ENCODE assay signal across 1 cellular context in the genomic region with DNA sequence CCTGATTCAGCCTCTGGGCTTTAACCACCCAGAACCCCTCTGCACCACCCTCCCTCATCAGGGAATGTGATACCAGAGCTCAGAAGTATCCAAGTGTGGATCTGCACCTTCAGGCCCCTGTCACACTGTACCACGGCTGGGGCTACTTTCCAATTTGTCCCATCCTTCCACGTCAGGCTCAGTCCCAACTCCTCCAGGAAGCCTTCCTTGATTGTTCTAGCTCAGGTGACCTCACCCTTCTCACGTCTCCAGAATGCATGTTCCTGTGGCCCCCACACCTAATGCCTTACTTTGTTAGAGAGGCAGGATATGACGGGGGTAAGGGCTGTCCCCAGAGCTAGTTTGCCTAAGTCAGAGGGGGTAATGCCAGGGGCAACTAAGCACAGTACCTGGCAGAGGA.
TF ChIP-seq lines count a peak whose summit lies in the region.

No MANE protein-coding gene starts in this region.

TF ChIP-seq in K562, 482 proteins besides CTCF, POLR2A, EP300 and RAD21 (continued from another document):
- TF ChIP-seq, protein P1, sequence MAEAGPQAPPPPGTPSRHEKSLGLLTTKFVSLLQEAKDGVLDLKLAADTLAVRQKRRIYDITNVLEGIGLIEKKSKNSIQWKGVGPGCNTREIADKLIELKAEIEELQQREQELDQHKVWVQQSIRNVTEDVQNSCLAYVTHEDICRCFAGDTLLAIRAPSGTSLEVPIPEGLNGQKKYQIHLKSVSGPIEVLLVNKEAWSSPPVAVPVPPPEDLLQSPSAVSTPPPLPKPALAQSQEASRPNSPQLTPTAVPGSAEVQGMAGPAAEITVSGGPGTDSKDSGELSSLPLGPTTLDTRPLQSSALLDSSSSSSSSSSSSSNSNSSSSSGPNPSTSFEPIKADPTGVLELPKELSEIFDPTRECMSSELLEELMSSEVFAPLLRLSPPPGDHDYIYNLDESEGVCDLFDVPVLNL (CRISPR knock-in tag; IDR thresholded peaks at IDR 0.05; ENCODE audit: low read depth) = no peak
- TF ChIP-seq, protein P2, sequence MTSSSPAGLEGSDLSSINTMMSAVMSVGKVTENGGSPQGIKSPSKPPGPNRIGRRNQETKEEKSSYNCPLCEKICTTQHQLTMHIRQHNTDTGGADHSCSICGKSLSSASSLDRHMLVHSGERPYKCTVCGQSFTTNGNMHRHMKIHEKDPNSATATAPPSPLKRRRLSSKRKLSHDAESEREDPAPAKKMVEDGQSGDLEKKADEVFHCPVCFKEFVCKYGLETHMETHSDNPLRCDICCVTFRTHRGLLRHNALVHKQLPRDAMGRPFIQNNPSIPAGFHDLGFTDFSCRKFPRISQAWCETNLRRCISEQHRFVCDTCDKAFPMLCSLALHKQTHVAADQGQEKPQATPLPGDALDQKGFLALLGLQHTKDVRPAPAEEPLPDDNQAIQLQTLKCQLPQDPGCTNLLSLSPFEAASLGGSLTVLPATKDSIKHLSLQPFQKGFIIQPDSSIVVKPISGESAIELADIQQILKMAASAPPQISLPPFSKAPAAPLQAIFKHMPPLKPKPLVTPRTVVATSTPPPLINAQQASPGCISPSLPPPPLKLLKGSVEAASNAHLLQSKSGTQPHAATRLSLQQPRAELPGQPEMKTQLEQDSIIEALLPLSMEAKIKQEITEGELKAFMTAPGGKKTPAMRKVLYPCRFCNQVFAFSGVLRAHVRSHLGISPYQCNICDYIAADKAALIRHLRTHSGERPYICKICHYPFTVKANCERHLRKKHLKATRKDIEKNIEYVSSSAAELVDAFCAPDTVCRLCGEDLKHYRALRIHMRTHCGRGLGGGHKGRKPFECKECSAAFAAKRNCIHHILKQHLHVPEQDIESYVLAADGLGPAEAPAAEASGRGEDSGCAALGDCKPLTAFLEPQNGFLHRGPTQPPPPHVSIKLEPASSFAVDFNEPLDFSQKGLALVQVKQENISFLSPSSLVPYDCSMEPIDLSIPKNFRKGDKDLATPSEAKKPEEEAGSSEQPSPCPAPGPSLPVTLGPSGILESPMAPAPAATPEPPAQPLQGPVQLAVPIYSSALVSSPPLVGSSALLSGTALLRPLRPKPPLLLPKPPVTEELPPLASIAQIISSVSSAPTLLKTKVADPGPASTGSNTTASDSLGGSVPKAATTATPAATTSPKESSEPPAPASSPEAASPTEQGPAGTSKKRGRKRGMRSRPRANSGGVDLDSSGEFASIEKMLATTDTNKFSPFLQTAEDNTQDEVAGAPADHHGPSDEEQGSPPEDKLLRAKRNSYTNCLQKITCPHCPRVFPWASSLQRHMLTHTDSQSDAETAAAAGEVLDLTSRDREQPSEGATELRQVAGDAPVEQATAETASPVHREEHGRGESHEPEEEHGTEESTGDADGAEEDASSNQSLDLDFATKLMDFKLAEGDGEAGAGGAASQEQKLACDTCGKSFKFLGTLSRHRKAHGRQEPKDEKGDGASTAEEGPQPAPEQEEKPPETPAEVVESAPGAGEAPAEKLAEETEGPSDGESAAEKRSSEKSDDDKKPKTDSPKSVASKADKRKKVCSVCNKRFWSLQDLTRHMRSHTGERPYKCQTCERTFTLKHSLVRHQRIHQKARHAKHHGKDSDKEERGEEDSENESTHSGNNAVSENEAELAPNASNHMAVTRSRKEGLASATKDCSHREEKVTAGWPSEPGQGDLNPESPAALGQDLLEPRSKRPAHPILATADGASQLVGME (CRISPR knock-in tag; IDR thresholded peaks at IDR 0.05) = no peak
